ENCODE assay signal across 1 cellular context in the genomic region with DNA sequence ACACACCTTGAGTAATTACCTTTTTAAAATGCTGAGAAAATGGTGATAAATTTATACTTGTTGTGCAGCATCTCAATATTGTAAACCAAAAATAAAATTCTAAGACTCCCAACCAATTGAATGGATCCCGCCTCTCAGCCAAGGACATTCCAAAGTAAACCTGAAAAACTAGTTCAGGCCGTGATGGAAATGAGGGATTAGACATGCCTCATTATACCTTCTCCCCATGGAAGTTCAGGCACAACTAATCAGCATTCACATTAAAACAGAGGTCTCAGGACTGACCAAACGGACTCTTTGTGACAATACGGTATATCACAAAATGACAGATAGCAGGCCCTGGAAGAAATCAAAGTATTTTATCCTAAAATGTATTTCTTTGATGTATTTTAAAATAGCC.
A peak's percentile ranks its signal among the peaks of the same experiment; 100 is the strongest.
TF ChIP-seq lines count a peak whose summit lies in the region.

No MANE protein-coding gene starts in this region.

TF ChIP-seq in H1, 55 proteins besides CTCF, POLR2A, EP300 and RAD21:
- TF ChIP-seq ASH2L (IDR thresholded peaks at IDR 0.05; ENCODE audit: low read length) = peak; percentile 59
- peak; percentile 80; the same call in 1 of the 2 replicates for TF ChIP-seq SP1 (IDR thresholded peaks at IDR 0.05; ENCODE audit: low read depth, low read length)
- TF ChIP-seq HDAC2 (IDR thresholded peaks at IDR 0.05; ENCODE audit: borderline replicate concordance in 1 of 2, low read depth in 2 of 2, low read length in 2 of 2) = no peak
- peak; percentile 34; the same call in 1 of the 2 replicates for TF ChIP-seq TEAD4 (IDR thresholded peaks at IDR 0.05; ENCODE audit: low read depth, low read length)
- peak in 1 of 2 experiments; percentile 45 for TF ChIP-seq BCL11A (IDR thresholded peaks at IDR 0.05; ENCODE audit: low read depth in 2 of 2, low read length in 2 of 2)
